ENCODE assay signal across 19 cellular contexts in the genomic region with DNA sequence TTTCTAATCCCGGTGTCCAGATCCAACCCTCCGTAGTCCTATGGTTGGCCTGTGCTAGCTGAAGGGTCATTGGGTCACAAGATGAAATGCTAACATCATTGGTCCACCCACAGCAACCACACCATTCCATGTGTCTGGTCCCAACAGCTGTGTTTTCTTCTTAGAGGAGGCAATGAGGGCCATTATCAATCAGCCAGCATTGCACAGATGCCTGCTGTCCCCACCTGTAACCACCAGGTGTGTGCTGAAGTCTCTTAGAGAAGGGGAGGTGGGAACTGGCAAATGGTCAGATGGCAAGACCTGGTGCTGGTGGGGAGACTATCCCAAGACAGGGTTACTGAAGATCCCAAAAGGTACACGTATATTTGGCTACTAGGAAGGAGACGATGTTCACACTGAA. TPM values are rescaled to one million over a fixed set of nuclear protein-coding genes. Genes with fewer than 3 reads are reported as not detected.
A peak's percentile ranks its signal among the peaks of the same experiment; 100 is the strongest.
DNase-seq lines count a peak whose midpoint lies in the region; ATAC-seq, FAIRE-seq and TF ChIP-seq lines count a peak whose summit lies in the region.
"Had no signal": no experiment of that assay in that cellular context is flagged by ENCODE, and none has a peak within 500 bp of the region (broad histone marks: within the 10 kb centered on the region; RNA-seq: fewer than 3 reads in every experiment).

No MANE protein-coding gene starts in this region.

- no peaks in the 10 kb centered on the region for H3K27me3 Mint-ChIP-seq in activated naive CD4-positive, alpha-beta T cell treated with anti-CD3 and anti-CD28 coated beads for 36 hours (ENCODE audit: low read depth)
- no peaks in the 10 kb centered on the region for H3K27me3 Mint-ChIP-seq in type B pancreatic cell
- H3K27me3 Mint-ChIP-seq: stimulated activated naive B cell treated with anti-CD40 and anti-IgM and Interleukin-4, amounts not matched to agents 10 μg/mL and 1 μg/mL and 100 μg/mL, for 72 hours had no signal

- dilution Hi-C loops in keratinocyte (cut with MboI; ENCODE audit: extremely low pct_ligation_motif_present, low sequenced_read_pairs): no loop called here

- no peak for DNase-seq in activated naive CD4-positive, alpha-beta T cell treated with anti-CD3 and anti-CD28 coated beads, Interleukin-2, amount 50 U/mL, for 72 hours (ENCODE audit: low spot score in 2 of 2)
- no peak for DNase-seq in activated naive CD4-positive, alpha-beta T cell treated with anti-CD3 and anti-CD28 coated beads for 36 hours
- DNase-seq in keratinocyte (ENCODE audit: low read depth, low spot score) (no peak), type B pancreatic cell (ENCODE audit: extremely low spot score, unreplicated experiment) (no peak), SIG-M5 (lab: John Stamatoyannopoulos, UW) (no peak), GF-D8 (lab: John Stamatoyannopoulos, UW) (no peak)
- DNase-seq: activated T-cell treated with anti-CD3 and anti-CD28 coated beads, Interleukin-2, amount 50 U/mL, for 72 hours; adrenal gland; caudate nucleus; COR-L47; effector CD8-positive, alpha-beta T cell; head of caudate nucleus; KBM-7; NCI-H2081 treated with DMSO at 0.1 percent for 48 hours; NCI-H526; stimulated activated naive B cell treated with anti-CD40 and anti-IgM and Interleukin-4, amounts not matched to agents 10 μg/mL and 1 μg/mL and 100 μg/mL, for 72 hours had no signal

- peaks cover 0 to under 1% of the 10 kb centered on the region in 2 donors for H3K36me3 Mint-ChIP-seq in activated naive CD4-positive, alpha-beta T cell treated with anti-CD3 and anti-CD28 coated beads, Interleukin-2, amount 50 U/mL, for 72 hours
- peaks cover 5% of the 10 kb centered on the region for H3K36me3 Mint-ChIP-seq in activated naive CD4-positive, alpha-beta T cell treated with anti-CD3 and anti-CD28 coated beads for 36 hours (ENCODE audit: low read depth)
- H3K36me3 Mint-ChIP-seq in type B pancreatic cell: peaks cover 9% of the 10 kb centered on the region

- H3K4me1 ChIP-seq in keratinocyte (ENCODE audit: control insufficient read depth, extremely low read depth, insufficient read depth, low read length): peaks cover 40% of the 10 kb centered on the region

- CTCF ChIA-PET in activated naive CD4-positive, alpha-beta T cell treated with anti-CD3 and anti-CD28 coated beads for 36 hours (lab: Charles Lee): interaction anchor here (1.5 kb wide), 1 partner anchor 132 kb away, joined by 3 read pairs; no protein-coding TSS in a partner anchor

- H3K36me3 ChIP-seq in KOPT-K1 (ENCODE audit: insufficient read depth, low read length): peaks cover 9% of the 10 kb centered on the region; the same call in 1 of the 2 replicates
- peaks cover 3 to 6% of the 10 kb centered on the region in 2 experiments for H3K36me3 ChIP-seq in keratinocyte (ENCODE audit: control insufficient read depth in 2 of 2, extremely low read depth in 1 of 2, insufficient read depth in 2 of 2, low read length in 2 of 2)
- H3K36me3 ChIP-seq: adrenal gland had no signal

- no peak overlapping the region for H3K4me3 ChIP-seq in keratinocyte (ENCODE audit: control insufficient read depth in 2 of 3, extremely low read depth in 1 of 3, insufficient read depth in 2 of 3, low read depth in 1 of 3, low read length in 3 of 3)
- H3K4me3 ChIP-seq: adrenal gland had no signal

- H2AFZ ChIP-seq in keratinocyte (ENCODE audit: control insufficient read depth, low read length): no peak overlapping the region

- TF ChIP-seq CTCF in keratinocyte (optimal IDR thresholded peaks at IDR 0.05 in 1 of 3, IDR thresholded peaks at IDR 0.05 in 1 of 3, conservative IDR thresholded peaks at IDR 0.05 in 1 of 3; ENCODE audit: extremely low read depth in 1 of 3, insufficient read depth in 2 of 3, low read length in 3 of 3) (peak in 2 of 3 experiments; percentile 16), type B pancreatic cell (conservative IDR thresholded peaks at IDR 0.05) (peak; percentile 18)

- no peaks in the 10 kb centered on the region for H3K79me2 ChIP-seq in keratinocyte (ENCODE audit: control insufficient read depth, insufficient read depth, low read length)

- no peak overlapping the region for H3K4me3 Mint-ChIP-seq in activated naive CD4-positive, alpha-beta T cell treated with anti-CD3 and anti-CD28 coated beads for 36 hours
- H3K4me3 Mint-ChIP-seq in type B pancreatic cell: peak overlapping the region; percentile 33
- H3K4me3 Mint-ChIP-seq: activated T-cell treated with anti-CD3 and anti-CD28 coated beads, Interleukin-2, amount 50 U/mL, for 72 hours; neural crest cell; stimulated activated naive B cell treated with anti-CD40 and anti-IgM and Interleukin-4, amounts not matched to agents 10 μg/mL and 1 μg/mL and 100 μg/mL, for 72 hours had no signal

- H3K27ac ChIP-seq in KOPT-K1 (ENCODE audit: low read depth, low read length, poor library complexity, severe bottlenecking): peak overlapping the region; percentile 1
- no peak overlapping the region for H3K27ac ChIP-seq in keratinocyte (ENCODE audit: control insufficient read depth, insufficient read depth, low read length)

- H3K9me3 Mint-ChIP-seq in activated naive CD4-positive, alpha-beta T cell treated with anti-CD3 and anti-CD28 coated beads, Interleukin-2, amount 50 U/mL, for 72 hours: no peaks in the 10 kb centered on the region
- H3K9me3 Mint-ChIP-seq in activated naive CD4-positive, alpha-beta T cell treated with anti-CD3 and anti-CD28 coated beads for 36 hours: no peaks in the 10 kb centered on the region
- no peaks in the 10 kb centered on the region for H3K9me3 Mint-ChIP-seq in type B pancreatic cell
- H3K9me3 Mint-ChIP-seq: activated T-cell treated with anti-CD3 and anti-CD28 coated beads, Interleukin-2, amount 50 U/mL, for 72 hours; neural crest cell; stimulated activated naive B cell treated with anti-CD40 and anti-IgM and Interleukin-4, amounts not matched to agents 10 μg/mL and 1 μg/mL and 100 μg/mL, for 72 hours had no signal

- no peaks in the 10 kb centered on the region for H4K20me1 ChIP-seq in keratinocyte (ENCODE audit: control insufficient read depth, extremely low read depth, insufficient read depth, low read length)

- no peak overlapping the region for H3K4me2 ChIP-seq in keratinocyte (ENCODE audit: control insufficient read depth, extremely low read depth, insufficient read depth, low read depth, low read length)

- H3K9me3 ChIP-seq in KOPT-K1 (ENCODE audit: insufficient read depth, low read length, poor library complexity, severe bottlenecking) (no peaks in the 10 kb centered on the region), keratinocyte (ENCODE audit: control insufficient read depth, low read depth, low read length) (no peaks in the 10 kb centered on the region)
- H3K9me3 ChIP-seq: adrenal gland had no signal

- peak overlapping the region; percentile 28 to 41 for H3K27ac Mint-ChIP-seq in activated naive CD4-positive, alpha-beta T cell treated with anti-CD3 and anti-CD28 coated beads, Interleukin-2, amount 50 U/mL, for 72 hours
- no peak overlapping the region for H3K27ac Mint-ChIP-seq in activated naive CD4-positive, alpha-beta T cell treated with anti-CD3 and anti-CD28 coated beads for 36 hours
- peak overlapping the region; percentile 46 for H3K27ac Mint-ChIP-seq in type B pancreatic cell
- H3K27ac Mint-ChIP-seq: activated T-cell treated with anti-CD3 and anti-CD28 coated beads, Interleukin-2, amount 50 U/mL, for 72 hours had no signal

- intact Hi-C loops in activated naive CD4-positive, alpha-beta T cell treated with anti-CD3 and anti-CD28 coated beads for 36 hours (cut with micrococcal nuclease): no loop called here

- no peaks in the 10 kb centered on the region for H3K27me3 ChIP-seq in keratinocyte (ENCODE audit: control insufficient read depth, extremely low read depth, insufficient read depth, low read length)
- H3K27me3 ChIP-seq: adrenal gland had no signal

- ATAC-seq in activated naive CD4-positive, alpha-beta T cell treated with anti-CD3 and anti-CD28 coated beads, Interleukin-2, amount 50 U/mL, for 72 hours: no peak
- no peak for ATAC-seq in HG03039 (IDR thresholded peaks at IDR 0.05; ENCODE audit: unreplicated experiment)
- ATAC-seq: activated T-cell treated with anti-CD3 and anti-CD28 coated beads, Interleukin-2, amount 50 U/mL, for 72 hours; stimulated activated naive B cell treated with anti-CD40 and anti-IgM and Interleukin-4, amounts not matched to agents 10 μg/mL and 1 μg/mL and 100 μg/mL, for 72 hours had no signal

- H3K9me1 ChIP-seq in keratinocyte (ENCODE audit: control insufficient read depth, extremely low read depth, insufficient read depth, low read length): no peaks in the 10 kb centered on the region

- no peak overlapping the region for H3K9ac ChIP-seq in keratinocyte (ENCODE audit: control insufficient read depth, extremely low read depth, insufficient read depth, low read length)

- peaks cover 43% of the 10 kb centered on the region for H3K4me1 Mint-ChIP-seq in activated naive CD4-positive, alpha-beta T cell treated with anti-CD3 and anti-CD28 coated beads for 36 hours (ENCODE audit: low read depth)
- H3K4me1 Mint-ChIP-seq in type B pancreatic cell (ENCODE audit: unreplicated experiment): peaks cover 56% of the 10 kb centered on the region

- no peak for FAIRE-seq in keratinocyte (lab: Jason Lieb, UNC)

RNA-seq across cellular contexts. Expression of a gene that starts 37.4 kb away (rescaled TPM):
- 10 to 100 TPM; 36.8 to 41.8 TPM for total RNA-seq in activated naive CD4-positive, alpha-beta T cell treated with anti-CD3 and anti-CD28 coated beads, Interleukin-2, amount 50 U/mL, for 72 hours
- 10 to 100 TPM; 14.8 TPM for total RNA-seq in activated naive CD4-positive, alpha-beta T cell treated with anti-CD3 and anti-CD28 coated beads for 36 hours
- 0.64 to 1.1 TPM (median 0.92 TPM) in 3 replicates for polyA plus RNA-seq in keratinocyte
- not detected for polyA plus RNA-seq in keratinocyte (2011; ENCODE audit: low read depth)
- polyA plus RNA-seq in keratinocyte (2011; cell fraction: cytosol; rRNA removed): 0.23 and 0.82 TPM in 2 replicates
- 1.4 and 1.5 TPM in 2 replicates for polyA plus RNA-seq in keratinocyte (2011; cell fraction: nucleus; rRNA removed)
- polyA plus RNA-seq in keratinocyte (2012; ENCODE audit: low replicate concordance): 0.45 and 1.7 TPM in 2 replicates
- 0.58 to 1.4 TPM (median 1.3 TPM) in 3 replicates for polyA minus RNA-seq in keratinocyte
- polyA minus RNA-seq in keratinocyte (2011; cell fraction: cytosol; rRNA and poly(A)+ RNA removed): 6.5 TPM
- polyA minus RNA-seq in keratinocyte (2011; cell fraction: nucleus; rRNA and poly(A)+ RNA removed): 2.1 and 3.1 TPM in 2 replicates
- 3.4 and 21.6 TPM in 2 replicates for total RNA-seq in type B pancreatic cell (ENCODE audit: low replicate concordance)

RNA-seq across cellular contexts. Expression of a gene that starts 50.4 kb away (rescaled TPM):
- 10 to 100 TPM; 21.8 to 30.7 TPM for total RNA-seq in activated naive CD4-positive, alpha-beta T cell treated with anti-CD3 and anti-CD28 coated beads, Interleukin-2, amount 50 U/mL, for 72 hours
- 10 to 100 TPM; 22.7 to 24.7 TPM for total RNA-seq in activated naive CD4-positive, alpha-beta T cell treated with anti-CD3 and anti-CD28 coated beads for 36 hours
- 41.2 to 58.1 TPM (median 53.5 TPM) in 3 replicates for polyA plus RNA-seq in keratinocyte
- 3.8 TPM for polyA plus RNA-seq in keratinocyte (2011; ENCODE audit: low read depth)
- 49.1 and 57.0 TPM in 2 replicates for polyA plus RNA-seq in keratinocyte (2011; cell fraction: cytosol; rRNA removed)
- polyA plus RNA-seq in keratinocyte (2011; cell fraction: nucleus; rRNA removed): 17.6 and 24.7 TPM in 2 replicates
- 31.2 and 45.0 TPM in 2 replicates for polyA plus RNA-seq in keratinocyte (2012; ENCODE audit: low replicate concordance)
- 31.3 to 46.1 TPM (median 45.4 TPM) in 3 replicates for polyA minus RNA-seq in keratinocyte
- polyA minus RNA-seq in keratinocyte (2011; cell fraction: cytosol; rRNA and poly(A)+ RNA removed): 34.9 TPM
- 3.7 and 4.8 TPM in 2 replicates for polyA minus RNA-seq in keratinocyte (2011; cell fraction: nucleus; rRNA and poly(A)+ RNA removed)
- total RNA-seq in type B pancreatic cell (ENCODE audit: low replicate concordance): 27.8 and 42.7 TPM in 2 replicates
